12 cellular contexts compared by ENCODE assay signal in genomic region chr18:72181241-72181764, GRCh38.
DNase-seq lines count a peak whose midpoint lies in the region; ATAC-seq and TF ChIP-seq lines count a peak whose summit lies in the region.
"Had no signal": no experiment of that assay in that cellular context is flagged by ENCODE, and none has a peak within 500 bp of the region (broad histone marks: within the 10 kb centered on the region; RNA-seq: fewer than 3 reads in every experiment).

No MANE protein-coding gene starts in this region.

- H2AFZ ChIP-seq in SU-DHL-6 (ENCODE audit: low read depth, low read length, severe bottlenecking) (peak overlapping the region; percentile 15), SK-N-SH (ENCODE audit: low read depth) (no peak overlapping the region)
- H2AFZ ChIP-seq: neural progenitor cell had no signal

- H3K27me3 ChIP-seq in SU-DHL-6 (ENCODE audit: low read length) = no peaks in the 10 kb centered on the region
- no peaks in the 10 kb centered on the region for H3K27me3 ChIP-seq in SK-N-SH (ENCODE audit: insufficient read depth)
- H3K27me3 ChIP-seq: neural progenitor cell, upper lobe of right lung had no signal

- CTCF ChIA-PET in SK-N-SH (lab: Yijun Ruan, JAX) = no interaction called here

- POLR2A ChIA-PET in SK-N-SH (lab: Yijun Ruan, JAX) = no interaction called here

- H3K79me2 ChIP-seq in SU-DHL-6 (ENCODE audit: insufficient read depth, low read length) (no peaks in the 10 kb centered on the region), SK-N-SH (ENCODE audit: insufficient read depth) (no peaks in the 10 kb centered on the region)

- peaks cover 21% of the 10 kb centered on the region for H3K36me3 ChIP-seq in SU-DHL-6 (ENCODE audit: low read length)
- no peaks in the 10 kb centered on the region for H3K36me3 ChIP-seq in SK-N-SH (replicated peaks in 1 of 2; ENCODE audit: control insufficient read depth in 1 of 2, insufficient read depth in 2 of 2, low read length in 1 of 2)
- H3K36me3 ChIP-seq: neural progenitor cell, upper lobe of right lung had no signal

- ATAC-seq in GM19372 (IDR thresholded peaks at IDR 0.05; ENCODE audit: low read depth, unreplicated experiment) (peak; percentile 91), HG02885 (IDR thresholded peaks at IDR 0.05; ENCODE audit: poor library complexity, unreplicated experiment) (peak; percentile 86), Right ventricle myocardium superior (ENCODE audit: poor library complexity) (no peak), left colon (no peak)
- ATAC-seq: upper lobe of right lung had no signal

- H3K9me3 ChIP-seq in SU-DHL-6 (ENCODE audit: insufficient read depth, low read length) (peaks cover 47% of the 10 kb centered on the region; the same call in 1 of the 2 replicates), SK-N-SH (no peaks in the 10 kb centered on the region)
- H3K9me3 ChIP-seq: upper lobe of right lung had no signal

- intact Hi-C loops in Right ventricle myocardium superior (cut with DNase I) (no loop called here), left colon (cut with DNase I, micrococcal nuclease) (no loop called here)

- H3K4me2 ChIP-seq in SU-DHL-6 (ENCODE audit: low read depth, low read length, poor library complexity, severe bottlenecking) (peak overlapping the region; percentile 42), SK-N-SH (no peak overlapping the region)
- H3K4me2 ChIP-seq: neural progenitor cell had no signal

- H3K4me3 ChIP-seq in SU-DHL-6 (ENCODE audit: insufficient read depth, low read length, poor library complexity, severe bottlenecking) (peak overlapping the region; percentile 27), SK-N-SH (ENCODE audit: low read depth in 2 of 2, low read length in 1 of 2) (no peak overlapping the region)
- H3K4me3 ChIP-seq: neural progenitor cell, upper lobe of right lung had no signal

- H3K9ac ChIP-seq in SU-DHL-6 (ENCODE audit: low read length) (no peak overlapping the region), SK-N-SH (no peak overlapping the region)
- H3K9ac ChIP-seq: neural progenitor cell had no signal

- TF ChIP-seq CTCF in GM13976 (IDR thresholded peaks at IDR 0.05; ENCODE audit: borderline replicate concordance, control extremely low read depth, extremely low read depth, insufficient read depth, missing control alignments) (no peak), SU-DHL-6 (IDR thresholded peaks at IDR 0.05; ENCODE audit: insufficient read depth, low read length, poor library complexity, severe bottlenecking) (no peak), SK-N-SH (IDR thresholded peaks at IDR 0.05) (no peak)

- in situ Hi-C loops in GM13976 (cut with MboI; ENCODE audit: low sequenced_read_pairs, unreplicated experiment) = no loop called here

- no peaks in the 10 kb centered on the region for H3K4me1 ChIP-seq in SK-N-SH (ENCODE audit: control insufficient read depth in 1 of 2, insufficient read depth in 2 of 2, low read depth in 1 of 2, low read length in 1 of 2)
- H3K4me1 ChIP-seq: neural progenitor cell, upper lobe of right lung had no signal

- TF ChIP-seq RAD21 in SK-N-SH (IDR thresholded peaks at IDR 0.05; ENCODE audit: low read length) = no peak

- no peak for TF ChIP-seq EP300 in SK-N-SH (IDR thresholded peaks at IDR 0.05; ENCODE audit: borderline replicate concordance in 1 of 2, low read depth in 1 of 2, low read length in 1 of 2)

- H3F3A ChIP-seq in SU-DHL-6 (ENCODE audit: insufficient read depth) (peaks cover 24% of the 10 kb centered on the region), SK-N-SH (replicated peaks; ENCODE audit: insufficient read depth) (no peaks in the 10 kb centered on the region)

- no peaks in the 10 kb centered on the region for H4K20me1 ChIP-seq in SU-DHL-6 (ENCODE audit: low read depth, low read length)
- no peaks in the 10 kb centered on the region for H4K20me1 ChIP-seq in SK-N-SH (ENCODE audit: insufficient read depth)

- peak overlapping the region; percentile 95 for H3K27ac ChIP-seq in SU-DHL-6 (ENCODE audit: low read depth, low read length)
- H3K27ac ChIP-seq in SK-N-SH (ENCODE audit: low read depth in 2 of 2, low read length in 1 of 2) = no peak overlapping the region
- H3K27ac ChIP-seq: neural progenitor cell, upper lobe of right lung had no signal

- 49% methylated on average over 4 of the region's 4 CpGs for whole genome bisulfite sequencing in SK-N-SH (ENCODE audit: low lambda C conversion rate)

- H3K9me2 ChIP-seq in SU-DHL-6 (replicated peaks; ENCODE audit: insufficient read depth, low read length) (no peaks in the 10 kb centered on the region), SK-N-SH (no peaks in the 10 kb centered on the region)

- DNase-seq in GM13976 (ENCODE audit: low spot score) = peak; percentile 13
- DNase-seq in HUDEP-2 (lab: John Stamatoyannopoulos, UW; ENCODE audit: unreplicated experiment in 76 of 76) = no peak
- no peak for DNase-seq in Right ventricle myocardium superior
- no peak for DNase-seq in left colon
- DNase-seq in SK-N-SH = no peak
- DNase-seq: activated effector memory CD4-positive, alpha-beta T cell treated with Interleukin-2 at 50 U/mL for 16 hours; KBM-7; upper lobe of right lung had no signal

TF ChIP-seq in SK-N-SH, 30 proteins besides CTCF, POLR2A, EP300 and RAD21:
- TF ChIP-seq RXRA (IDR thresholded peaks at IDR 0.05; ENCODE audit: borderline replicate concordance, low read depth) (no peak), USF2 (IDR thresholded peaks at IDR 0.05; ENCODE audit: borderline replicate concordance, low read depth, low read length) (no peak), PBX3 (IDR thresholded peaks at IDR 0.05) (no peak), CHD2 (IDR thresholded peaks at IDR 0.05; ENCODE audit: low read length, partially characterized antibody) (no peak), MEF2A (IDR thresholded peaks at IDR 0.05; ENCODE audit: borderline replicate concordance, low read depth) (no peak), YY1 (IDR thresholded peaks at IDR 0.05; ENCODE audit: low read depth) (no peak), TEAD4 (IDR thresholded peaks at IDR 0.05; ENCODE audit: borderline replicate concordance, insufficient read depth) (no peak), JUND (IDR thresholded peaks at IDR 0.05) (no peak)

Comparison
In these comparisons a context has a peak if more than half of its experiments do, and no peak if none do; other contexts are left out.
1. ATAC-seq: peak in GM19372 (single experiment) and HG02885 (single experiment); none in Right ventricle myocardium superior (single experiment) and left colon (single experiment).